ENCODE assay signal across 15 cellular contexts in genomic region chr11:101034076-101034475, GRCh38.
DNase-seq lines count a peak whose midpoint lies in the region; ATAC-seq and TF ChIP-seq lines count a peak whose summit lies in the region.
"Had no signal": no experiment of that assay in that cellular context is flagged by ENCODE, and none has a peak within 500 bp of the region (broad histone marks: within the 10 kb centered on the region; RNA-seq: fewer than 3 reads in every experiment).

No MANE protein-coding gene starts in this region.

- POLR2A ChIA-PET in PC-3 (lab: Charles Lee; ENCODE audit: unreplicated experiment): no interaction called here

- H4K20me1 ChIP-seq in Karpas-422 (ENCODE audit: insufficient read depth, low read depth, low read length) (no peaks in the 10 kb centered on the region), PC-3 (ENCODE audit: low read length) (no peaks in the 10 kb centered on the region)

- intact Hi-C loops in uterus (cut with DNase I; ENCODE audit: low total_unique reads) (no loop called here), PC-3 (cut with micrococcal nuclease) (no loop called here)

- no peaks in the 10 kb centered on the region for H3K9me2 ChIP-seq in Karpas-422 (replicated peaks; ENCODE audit: insufficient read depth, low read length)
- H3K9me2 ChIP-seq in PC-3 (replicated peaks; ENCODE audit: low read length): no peaks in the 10 kb centered on the region

- H3K79me2 ChIP-seq in Karpas-422 (ENCODE audit: low read length) (no peaks in the 10 kb centered on the region), PC-3 (ENCODE audit: low read length) (no peaks in the 10 kb centered on the region)

- H3K9me3 ChIP-seq in uterus (no peaks in the 10 kb centered on the region), Karpas-422 (ENCODE audit: low read length) (peaks cover 66% of the 10 kb centered on the region), PC-3 (ENCODE audit: low read length) (no peaks in the 10 kb centered on the region)

- H3K27me3 ChIP-seq in uterus (no peaks in the 10 kb centered on the region), Karpas-422 (ENCODE audit: low read length) (no peaks in the 10 kb centered on the region), PC-3 (ENCODE audit: low read length) (peaks cover 40% of the 10 kb centered on the region)

- peak; percentile 33 for DNase-seq in NCI-H2196 (lab: John Stamatoyannopoulos, UW; ENCODE audit: unreplicated experiment)
- no peak for DNase-seq in NCI-H2196 treated with DMSO at 0.1 percent for 48 hours (lab: John Stamatoyannopoulos, UW; ENCODE audit: unreplicated experiment)
- peak; percentile 11 for DNase-seq in fibroblast of peridontal ligament (ENCODE audit: extremely low read depth)
- peak; percentile 15 for DNase-seq in mucosa of gallbladder (ENCODE audit: low spot score)
- peak; percentile 85 to 92 for DNase-seq in uterus
- DNase-seq in Karpas-422: no peak
- no peak for DNase-seq in erythroblast (lab: John Stamatoyannopoulos, UW)
- DNase-seq in PC-3: no peak
- DNase-seq: activated CD4-positive, alpha-beta T cell treated with anti-CD3 and anti-CD28 coated beads, Interleukin-2, amount 50 U/mL, for 4 hours; effector memory CD4-positive, alpha-beta T cell; MV-4-11; SW 1271 had no signal

- no peak overlapping the region for H2AFZ ChIP-seq in Karpas-422 (ENCODE audit: low read length)
- H2AFZ ChIP-seq in PC-3 (ENCODE audit: low read length): no peak overlapping the region

- H3K9ac ChIP-seq in Karpas-422 (ENCODE audit: low read length) (no peak overlapping the region), PC-3 (ENCODE audit: low read length) (no peak overlapping the region)

- H3K4me3 ChIP-seq in uterus (no peak overlapping the region), Karpas-422 (ENCODE audit: low read length) (no peak overlapping the region), PC-3 (ENCODE audit: low read length) (no peak overlapping the region)

- H3K36me3 ChIP-seq in uterus (peaks cover 0 to 3% of the 10 kb centered on the region in 2 donors), Karpas-422 (ENCODE audit: insufficient read depth, low read length) (no peaks in the 10 kb centered on the region), PC-3 (ENCODE audit: low read depth, low read length) (no peaks in the 10 kb centered on the region)

- H3F3A ChIP-seq in PC-3 (ENCODE audit: low read length, unreplicated experiment): no peaks in the 10 kb centered on the region

- no peak for TF ChIP-seq CTCF in uterus (IDR thresholded peaks at IDR 0.05)
- TF ChIP-seq CTCF in PC-3 (conservative IDR thresholded peaks at IDR 0.05; ENCODE audit: low read depth, low read length): no peak

- peaks cover 0 to 6% of the 10 kb centered on the region in 2 donors for H3K4me1 ChIP-seq in uterus
- H3K4me1 ChIP-seq in Karpas-422 (ENCODE audit: low read length): no peaks in the 10 kb centered on the region
- no peaks in the 10 kb centered on the region for H3K4me1 ChIP-seq in PC-3 (ENCODE audit: insufficient read depth, low read length)

- H3K27ac ChIP-seq in uterus (peak overlapping the region; percentile 66 to 69), Karpas-422 (ENCODE audit: low read length) (no peak overlapping the region), PC-3 (ENCODE audit: low read length) (no peak overlapping the region)
- H3K27ac ChIP-seq: HL-60 had no signal

- no peak for ATAC-seq in PC-3
- ATAC-seq: natural killer cell treated with Interleukin-12 subunit alpha and Interleukin-12 subunit beta and Interleukin-15 and Interleukin-18, amount 100 ng/mL, for 72 hours; stimulated activated effector memory CD8-positive, alpha-beta T cell treated with anti-CD3 and anti-CD28 coated beads, Interleukin-12 subunit alpha, Interleukin-12 subunit beta, amount 100 ng/mL, for 72 hours had no signal

- CTCF ChIA-PET in PC-3 (lab: Charles Lee): no interaction called here

- no TSS peak for BruUV-seq in PC-3 (replicated peaks; lab: Mats Ljungman, UMichigan)

- TF ChIP-seq POLR2A in uterus (IDR thresholded peaks at IDR 0.05): no peak
- TF ChIP-seq POLR2A in erythroblast (IDR thresholded peaks at IDR 0.05; ENCODE audit: low read length): no peak

- no peak overlapping the region for H3K4me2 ChIP-seq in Karpas-422 (ENCODE audit: low read depth, low read length, poor library complexity, severe bottlenecking)
- H3K4me2 ChIP-seq in PC-3 (ENCODE audit: low read length): no peak overlapping the region

Comparison
In these comparisons a context has a peak if more than half of its experiments do, and no peak if none do; other contexts are left out.
1. DNase-seq: peak in NCI-H2196 (single experiment), fibroblast of peridontal ligament (single experiment), mucosa of gallbladder (single experiment) and uterus (2 of 2); none in NCI-H2196 treated with DMSO at 0.1 percent for 48 hours (single experiment), Karpas-422 (single experiment), erythroblast (0 of 2) and PC-3 (single experiment).
2. H3K27ac ChIP-seq: peak in uterus (2 of 2); none in Karpas-422 (single experiment) and PC-3 (single experiment).